Comparison of ENCODE assay signal across 10 cellular contexts in genomic region chr10:73907841-73908517, GRCh38. TPM values are rescaled to one million over a fixed set of nuclear protein-coding genes. Genes with fewer than 3 reads are reported as not detected.
DNase-seq lines count a peak whose midpoint lies in the region; ATAC-seq, FAIRE-seq and TF ChIP-seq lines count a peak whose summit lies in the region.
"Had no signal": no experiment of that assay in that cellular context is flagged by ENCODE, and none has a peak within 500 bp of the region (broad histone marks: within the 10 kb centered on the region; RNA-seq: fewer than 3 reads in every experiment).

No MANE protein-coding gene starts in this region.

- H3K9ac ChIP-seq in Loucy (ENCODE audit: low read depth, low read length, poor library complexity, severe bottlenecking) (peak overlapping the region; percentile 95), K562 (ENCODE audit: insufficient read depth in 1 of 2, low read depth in 2 of 2, low read length in 2 of 2) (peak overlapping the region in 1 of 2 experiments; percentile 26; a peak in 1 of 4 replicates)

- H3K4me3 ChIP-seq in Loucy (ENCODE audit: low read length, poor library complexity, severe bottlenecking) = peak overlapping the region; percentile 82
- H3K4me3 ChIP-seq in K562 = no peak overlapping the region
- H3K4me3 ChIP-seq in lung = no peak overlapping the region

- TF ChIP-seq CTCF in Loucy (conservative IDR thresholded peaks at IDR 0.05; ENCODE audit: low read length) = no peak
- TF ChIP-seq CTCF in K562 (IDR thresholded peaks at IDR 0.05 in 2 of 3, conservative IDR thresholded peaks at IDR 0.05 in 1 of 3; ENCODE audit: insufficient read depth in 2 of 3, low read depth in 1 of 3, low read length in 3 of 3) = no peak
- TF ChIP-seq CTCF in lung (IDR thresholded peaks at IDR 0.05; ENCODE audit: control extremely low read depth, extremely low read depth) = no peak

- ATAC-seq in K562 (0 out of 3 replicates have a peak, but pooled peaks have one; percentile 5), lung (ENCODE audit: insufficient read depth, low FRiP score) (peak; percentile 12), HG03521 (IDR thresholded peaks at IDR 0.05; ENCODE audit: unreplicated experiment) (no peak)

- BruUV-seq in K562 (replicated peaks; lab: Mats Ljungman, UMichigan) = TSS peak; percentile 38

- CTCF ChIA-PET in K562 (lab: Yijun Ruan, JAX; ENCODE audit: low intra/inter-chr PET ratio) = no interaction called here

- H3K79me2 ChIP-seq in Loucy (ENCODE audit: insufficient read depth, low read length) (peaks cover 26% of the 10 kb centered on the region), K562 (ENCODE audit: control insufficient read depth, insufficient read depth, low read length) (no peaks in the 10 kb centered on the region)

- H3K9me3 ChIP-seq in Loucy (ENCODE audit: insufficient read depth, low read depth, low read length) (no peaks in the 10 kb centered on the region), K562 (replicated peaks; ENCODE audit: control insufficient read depth, insufficient read depth, low read depth, low read length) (no peaks in the 10 kb centered on the region), lung (ENCODE audit: control insufficient read depth in 2 of 2, insufficient read depth in 1 of 2, low read length in 1 of 2) (no peaks in the 10 kb centered on the region)

- no peaks in the 10 kb centered on the region for H3K9me2 ChIP-seq in Loucy (replicated peaks; ENCODE audit: low read depth, low read length)

- H3F3A ChIP-seq in Loucy (ENCODE audit: low read depth) = no peaks in the 10 kb centered on the region

- TF ChIP-seq EP300 in K562 (IDR thresholded peaks at IDR 0.05; ENCODE audit: low read length) = no peak

- DNase-seq in A172 (ENCODE audit: low spot score) = peak; percentile 58
- DNase-seq in K562 (ENCODE audit: extremely low read depth in 1 of 4, low spot score in 3 of 4) = peak in 2 of 4 experiments; percentile 13 to 45
- DNase-seq in lung (ENCODE audit: low spot score) = peak; percentile 42
- no peak for DNase-seq in ureter (ENCODE audit: low spot score)
- DNase-seq in NCI-H1048 (lab: John Stamatoyannopoulos, UW) = no peak
- no peak for DNase-seq in GOT3 (lab: John Stamatoyannopoulos, UW)
- DNase-seq: DMS79 had no signal

- H3K4me1 ChIP-seq in Loucy (ENCODE audit: insufficient read depth, low read length, poor library complexity, severe bottlenecking) = peaks cover 36% of the 10 kb centered on the region
- H3K4me1 ChIP-seq in K562 (replicated peaks in 1 of 2; ENCODE audit: control insufficient read depth in 2 of 2, insufficient read depth in 2 of 2, low read length in 2 of 2) = peaks cover 25 to 38% of the 10 kb centered on the region in 2 experiments
- peaks cover 0 to 13% of the 10 kb centered on the region in 2 donors for H3K4me1 ChIP-seq in lung (ENCODE audit: control insufficient read depth in 2 of 2, insufficient read depth in 2 of 2, low read length in 2 of 2)

- H3K27ac ChIP-seq in K562 (ENCODE audit: extremely low read depth, low read depth, low read length) (peak overlapping the region; percentile 37; the same call in 1 of the 3 replicates), lung (ENCODE audit: low read depth in 1 of 2, low read length in 1 of 2) (peak overlapping the region; percentile 23 to 42)

- in situ Hi-C loops in K562 (cut with MboI) = no loop called here

- no peak overlapping the region for H2AFZ ChIP-seq in Loucy (ENCODE audit: low read length)
- peak overlapping the region; percentile 66 for H2AFZ ChIP-seq in K562 (ENCODE audit: low read depth, low read length)

- TF ChIP-seq RAD21 in K562 (CRISPR knock-in tag; conservative IDR thresholded peaks at IDR 0.05 in 1 of 2, IDR thresholded peaks at IDR 0.05 in 1 of 2) = no peak

- H3K27me3 ChIP-seq in Loucy (ENCODE audit: insufficient read depth, low read length, poor library complexity, severe bottlenecking) (no peaks in the 10 kb centered on the region), K562 (ENCODE audit: control insufficient read depth in 2 of 2, insufficient read depth in 2 of 2, low read length in 2 of 2) (no peaks in the 10 kb centered on the region; a peak in 1 of 5 replicates), lung (ENCODE audit: control insufficient read depth, insufficient read depth) (no peaks in the 10 kb centered on the region)

- H3K4me2 ChIP-seq in Loucy (ENCODE audit: low read depth, low read length, poor library complexity, severe bottlenecking) (peak overlapping the region; percentile 99), K562 (ENCODE audit: insufficient read depth, low read length) (peak overlapping the region; percentile 1; the same call in 1 of the 2 replicates)

- intact Hi-C loops in K562 (cut with micrococcal nuclease) = no loop called here

- H3K36me3 ChIP-seq in Loucy (ENCODE audit: insufficient read depth, low read length) (no peaks in the 10 kb centered on the region; the same call in 1 of the 2 replicates), K562 (ENCODE audit: control insufficient read depth, insufficient read depth, low read length) (no peaks in the 10 kb centered on the region), lung (ENCODE audit: control insufficient read depth in 2 of 2, insufficient read depth in 2 of 2, low read length in 2 of 2) (peaks cover 0 to under 1% of the 10 kb centered on the region in 2 donors)

- FAIRE-seq in K562 (lab: Jason Lieb, UNC) = no peak
- FAIRE-seq: TTC549 had no signal

- POLR2A ChIA-PET in K562 (lab: Yijun Ruan, JAX) = interaction anchor here (0.7 to 1.9 kb wide), 3 partner anchors 9 to 92 kb away, joined by 3 to 9 read pairs (median 3); no protein-coding TSS in a partner anchor

- no peak for TF ChIP-seq POLR2A in K562 (conservative IDR thresholded peaks at IDR 0.05)

- 32% methylated on average over 6 of the region's 6 CpGs for WGBS in K562 (ENCODE audit: insufficient coverage, low coverage, missing lambda C conversion rate)
- WGBS in lung, 2 donors = 54 to 74% methylated on average over 6 of the region's 6 CpGs

- H4K20me1 ChIP-seq in Loucy (ENCODE audit: insufficient read depth, low read length, poor library complexity, severe bottlenecking) = peaks cover 8% of the 10 kb centered on the region
- no peaks in the 10 kb centered on the region for H4K20me1 ChIP-seq in K562 (replicated peaks; ENCODE audit: control insufficient read depth, insufficient read depth, low read length)

- H3K9me1 ChIP-seq in K562 (ENCODE audit: control insufficient read depth, insufficient read depth, low read length) = no peaks in the 10 kb centered on the region

TF ChIP-seq in K562, 482 proteins besides CTCF, POLR2A, EP300 and RAD21 (continues in another document):
- no peak for TF ChIP-seq DPF2 (IDR thresholded peaks at IDR 0.05)
- TF ChIP-seq RB1 (IDR thresholded peaks at IDR 0.05; ENCODE audit: low read depth) = no peak
- no peak for TF ChIP-seq POLR3A (IDR thresholded peaks at IDR 0.05; ENCODE audit: borderline replicate concordance, extremely low read depth, insufficient read depth, insufficient read length)
- TF ChIP-seq SMARCC2 (IDR thresholded peaks at IDR 0.05; ENCODE audit: low read depth) = no peak
- TF ChIP-seq MCM5 (IDR thresholded peaks at IDR 0.05; ENCODE audit: low read depth) = no peak
- no peak for TF ChIP-seq HIVEP1 (CRISPR knock-in tag; IDR thresholded peaks at IDR 0.05)
- TF ChIP-seq U2AF1 (optimal IDR thresholded peaks at IDR 0.05; ENCODE audit: low read depth, low read length) = no peak
- no peak for TF ChIP-seq ZNF780A (CRISPR knock-in tag; IDR thresholded peaks at IDR 0.05)

RNA-seq across cellular contexts. Expression of gene PLAU, which starts 3.0 kb away (rescaled TPM):
- total RNA-seq in A172 (2014; rRNA removed; shearing (Covaris generic)) = 6.7 and 8.9 TPM in 2 replicates
- 2.8 and 5.6 TPM in 2 replicates for total RNA-seq in K562 (2011; cell fraction: chromatin; rRNA removed; ENCODE audit: low replicate concordance)
- 4.2 and 6.7 TPM in 2 replicates for total RNA-seq in K562 (2011; cell fraction: nucleolus; rRNA removed)
- total RNA-seq in K562 (2011; cell fraction: nucleoplasm; rRNA removed) = 4.4 and 4.9 TPM in 2 replicates
- total RNA-seq in K562 (2014; rRNA removed) = 2.1 and 2.9 TPM in 2 replicates
- total RNA-seq in K562 (2014; rRNA removed; fragmentation: Illumina TruSeq; extraction: Trizol) = 3.2 and 3.3 TPM in 2 replicates
- total RNA-seq in K562 (2015; rRNA removed; fragmentation: Illumina TruSeq; extraction: Trizol) = 16.9 and 17.5 TPM in 2 replicates
- 4.1 and 4.4 TPM in 2 replicates for total RNA-seq in K562 (2021)
- polyA plus RNA-seq in K562 (2011; rRNA removed) = 3.4 and 5.8 TPM in 2 replicates
- polyA plus RNA-seq in K562 (2011; cell fraction: cytosol; rRNA removed) = 3.7 and 8.0 TPM in 2 replicates
- 11.6 and 17.7 TPM in 2 replicates for polyA plus RNA-seq in K562 (2011; cell fraction: nucleus; rRNA removed)
- polyA plus RNA-seq in K562 (2012) = 11.2 and 47.9 TPM in 2 replicates
- polyA plus RNA-seq in K562 (2014; fragmentation: Illumina TruSeq; extraction: Trizol) = 4.6 and 4.9 TPM in 2 replicates
- polyA plus RNA-seq in K562 (2014; fragmentation: Nextera tagmentation; extraction: Ambion mirVana) = 1 to 10 TPM; 2.3 to 2.5 TPM
- 2.6 and 4.2 TPM in 2 replicates for polyA plus RNA-seq in K562 (2014; rRNA removed)
- 2.6 and 3.6 TPM in 2 replicates for polyA minus RNA-seq in K562 (2011; rRNA and poly(A)+ RNA removed)
- polyA minus RNA-seq in K562 (2011; cell fraction: cytosol; rRNA and poly(A)+ RNA removed) = 1.6 and 4.6 TPM in 2 replicates
- 1.6 and 3.4 TPM in 2 replicates for polyA minus RNA-seq in K562 (2011; cell fraction: nucleus; rRNA and poly(A)+ RNA removed)
- 10 to 100 TPM; 13.5 to 23.0 TPM for total RNA-seq in lung
- 10 to 100 TPM; 11.6 to 36.7 TPM for polyA plus RNA-seq in lung
- 13.8 TPM for total RNA-seq in ureter

RNA-seq across cellular contexts. Expression of gene CAMK2G, which starts 33.6 kb away (rescaled TPM):
- 36.6 and 38.5 TPM in 2 replicates for total RNA-seq in A172 (2014; rRNA removed; shearing (Covaris generic))
- total RNA-seq in K562 (2011; cell fraction: chromatin; rRNA removed; ENCODE audit: low replicate concordance) = 79.9 and 93.7 TPM in 2 replicates
- 44.9 and 53.3 TPM in 2 replicates for total RNA-seq in K562 (2011; cell fraction: nucleolus; rRNA removed)
- total RNA-seq in K562 (2011; cell fraction: nucleoplasm; rRNA removed) = 65.0 and 92.5 TPM in 2 replicates
- 23.4 and 26.7 TPM in 2 replicates for total RNA-seq in K562 (2014; rRNA removed)
- 22.3 and 25.1 TPM in 2 replicates for total RNA-seq in K562 (2014; rRNA removed; fragmentation: Illumina TruSeq; extraction: Trizol)
- 32.2 and 33.2 TPM in 2 replicates for total RNA-seq in K562 (2015; rRNA removed; fragmentation: Illumina TruSeq; extraction: Trizol)
- 29.5 and 32.6 TPM in 2 replicates for total RNA-seq in K562 (2021)
- polyA plus RNA-seq in K562 (2011; rRNA removed) = 37.5 and 41.6 TPM in 2 replicates
- polyA plus RNA-seq in K562 (2011; cell fraction: cytosol; rRNA removed) = 33.0 and 39.7 TPM in 2 replicates
- 69.4 and 73.5 TPM in 2 replicates for polyA plus RNA-seq in K562 (2011; cell fraction: nucleus; rRNA removed)
- polyA plus RNA-seq in K562 (2012) = 27.5 and 30.5 TPM in 2 replicates
- 35.5 and 37.9 TPM in 2 replicates for polyA plus RNA-seq in K562 (2014; fragmentation: Illumina TruSeq; extraction: Trizol)
- polyA plus RNA-seq in K562 (2014; fragmentation: Nextera tagmentation; extraction: Ambion mirVana) = 10 to 100 TPM in 1 of 2 experiments, 1 to 10 TPM in 1; 9.0 to 10.4 TPM
- 36.2 and 37.2 TPM in 2 replicates for polyA plus RNA-seq in K562 (2014; rRNA removed)
- polyA minus RNA-seq in K562 (2011; rRNA and poly(A)+ RNA removed) = 31.1 and 31.9 TPM in 2 replicates
- 18.9 and 20.7 TPM in 2 replicates for polyA minus RNA-seq in K562 (2011; cell fraction: cytosol; rRNA and poly(A)+ RNA removed)
- polyA minus RNA-seq in K562 (2011; cell fraction: nucleus; rRNA and poly(A)+ RNA removed) = 25.0 and 38.0 TPM in 2 replicates
- 10 to 100 TPM; 38.6 to 41.1 TPM for total RNA-seq in lung
- 10 to 100 TPM; 15.8 to 19.4 TPM for polyA plus RNA-seq in lung
- 80.5 TPM for total RNA-seq in ureter

Comparison
In these comparisons a context has a peak if more than half of its experiments do, and no peak if none do; other contexts are left out.
1. DNase-seq: peak in A172 (single experiment) and lung (single experiment); none in ureter (single experiment), NCI-H1048 (single experiment) and GOT3 (single experiment).